ENCODE assay signal across 19 cellular contexts in the genomic region with DNA sequence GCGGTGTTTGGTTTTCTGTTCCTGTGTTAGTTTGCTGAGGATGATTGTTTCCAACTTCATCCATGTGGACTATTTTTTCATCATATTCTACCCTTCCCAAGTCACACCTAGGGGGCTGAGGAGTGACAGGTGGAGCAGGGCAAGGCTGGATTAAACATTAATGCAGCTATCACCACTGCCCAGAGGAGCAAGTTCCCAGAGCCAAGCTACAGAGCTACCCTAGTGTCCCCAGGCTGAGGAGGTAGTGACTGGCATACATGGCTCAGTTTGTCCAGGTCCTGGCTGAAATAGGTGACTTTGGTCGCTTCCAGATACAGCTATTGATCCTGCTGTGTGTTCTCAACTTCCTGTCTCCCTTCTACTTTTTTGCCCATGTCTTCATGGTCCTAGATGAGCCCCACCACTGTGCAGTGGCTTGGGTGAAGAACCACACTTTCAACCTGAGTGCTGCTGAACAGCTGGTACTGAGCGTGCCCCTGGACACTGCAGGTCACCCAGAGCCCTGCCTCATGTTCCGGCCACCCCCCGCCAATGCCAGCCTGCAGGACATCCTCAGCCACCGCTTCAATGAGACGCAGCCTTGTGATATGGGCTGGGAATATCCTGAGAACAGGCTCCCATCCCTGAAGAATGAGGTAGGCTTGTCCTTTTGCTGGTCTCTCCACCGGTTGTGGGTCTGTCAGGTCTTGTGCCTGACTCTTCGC. TPM values are rescaled to one million over a fixed set of nuclear protein-coding genes. Genes with fewer than 3 reads are reported as not detected.
"Had no signal": no experiment of that assay in that cellular context is flagged by ENCODE, and none has a peak within 500 bp of the region (broad histone marks: within the 10 kb centered on the region; RNA-seq: fewer than 3 reads in every experiment).

A gene with protein sequence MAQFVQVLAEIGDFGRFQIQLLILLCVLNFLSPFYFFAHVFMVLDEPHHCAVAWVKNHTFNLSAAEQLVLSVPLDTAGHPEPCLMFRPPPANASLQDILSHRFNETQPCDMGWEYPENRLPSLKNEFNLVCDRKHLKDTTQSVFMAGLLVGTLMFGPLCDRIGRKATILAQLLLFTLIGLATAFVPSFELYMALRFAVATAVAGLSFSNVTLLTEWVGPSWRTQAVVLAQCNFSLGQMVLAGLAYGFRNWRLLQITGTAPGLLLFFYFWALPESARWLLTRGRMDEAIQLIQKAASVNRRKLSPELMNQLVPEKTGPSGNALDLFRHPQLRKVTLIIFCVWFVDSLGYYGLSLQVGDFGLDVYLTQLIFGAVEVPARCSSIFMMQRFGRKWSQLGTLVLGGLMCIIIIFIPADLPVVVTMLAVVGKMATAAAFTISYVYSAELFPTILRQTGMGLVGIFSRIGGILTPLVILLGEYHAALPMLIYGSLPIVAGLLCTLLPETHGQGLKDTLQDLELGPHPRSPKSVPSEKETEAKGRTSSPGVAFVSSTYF (plus strand): TSS at position 209 of the 704 bp plus-strand sequence. CDS start 49 bp downstream, at position 258.

- H3K9me3 Mint-ChIP-seq: activated CD4-positive, alpha-beta T cell treated with anti-CD3 and anti-CD28 coated beads, Interleukin-2, amount 10 ng/mL, durations not matched to agents 24 days and 14 days; activated naive CD4-positive, alpha-beta T cell treated with anti-CD3 and anti-CD28 coated beads, Interleukin-2, amount 50 U/mL, for 24 hours; activated T-cell treated with anti-CD3 and anti-CD28 coated beads, Interleukin-2, amount 50 U/mL, for 24 hours; dendritic cell treated with granulocyte-macrophage colony-stimulating factor and Interleukin-4, amounts not matched to agents 40 ng/mL and 50 ng/mL, for 4 days; neural progenitor cell; stimulated activated naive B cell treated with anti-CD40 and anti-IgM and Interleukin-4, amounts not matched to agents 10 μg/mL and 1 μg/mL and 100 μg/mL, for 72 hours; T-cell had no signal

- H3K27me3 Mint-ChIP-seq: activated CD4-positive, alpha-beta T cell treated with anti-CD3 and anti-CD28 coated beads, Interleukin-2, amount 10 ng/mL, durations not matched to agents 24 days and 14 days; activated naive CD4-positive, alpha-beta T cell treated with anti-CD3 and anti-CD28 coated beads, Interleukin-2, amount 50 U/mL, for 24 hours; activated T-cell treated with anti-CD3 and anti-CD28 coated beads, Interleukin-2, amount 50 U/mL, for 24 hours; dendritic cell treated with granulocyte-macrophage colony-stimulating factor and Interleukin-4, amounts not matched to agents 40 ng/mL and 50 ng/mL, for 4 days; stimulated activated naive B cell treated with anti-CD40 and anti-IgM and Interleukin-4, amounts not matched to agents 10 μg/mL and 1 μg/mL and 100 μg/mL, for 72 hours; T-cell had no signal

- H3K36me3 ChIP-seq: breast epithelium, left lung, neural progenitor cell, pancreas, thoracic aorta had no signal

- H3K27ac ChIP-seq: breast epithelium, hepatocyte, left lung, neural progenitor cell, pancreas, thoracic aorta had no signal

- H3K27ac Mint-ChIP-seq: activated CD4-positive, alpha-beta T cell treated with anti-CD3 and anti-CD28 coated beads, Interleukin-2, amount 10 ng/mL, durations not matched to agents 24 days and 14 days; activated CD8-positive, alpha-beta T cell treated with anti-CD3 and anti-CD28 coated beads, Interleukin-2, amount 10 ng/mL, durations not matched to agents 7 days and 5 days; activated naive CD4-positive, alpha-beta T cell treated with anti-CD3 and anti-CD28 coated beads, Interleukin-2, amount 50 U/mL, for 24 hours; activated T-cell treated with anti-CD3 and anti-CD28 coated beads, Interleukin-2, amount 50 U/mL, for 24 hours; dendritic cell treated with granulocyte-macrophage colony-stimulating factor and Interleukin-4, amounts not matched to agents 40 ng/mL and 50 ng/mL, for 4 days; neural progenitor cell; stimulated activated naive B cell treated with anti-CD40 and anti-IgM and Interleukin-4, amounts not matched to agents 10 μg/mL and 1 μg/mL and 100 μg/mL, for 72 hours had no signal

- H3K9me3 ChIP-seq: breast epithelium, left lung, pancreas, thoracic aorta had no signal

- H3K4me3 Mint-ChIP-seq: activated CD4-positive, alpha-beta T cell treated with anti-CD3 and anti-CD28 coated beads, Interleukin-2, amount 10 ng/mL, durations not matched to agents 24 days and 14 days; activated CD8-positive, alpha-beta T cell treated with anti-CD3 and anti-CD28 coated beads, Interleukin-2, amount 10 ng/mL, durations not matched to agents 7 days and 5 days; activated naive CD4-positive, alpha-beta T cell treated with anti-CD3 and anti-CD28 coated beads, Interleukin-2, amount 50 U/mL, for 24 hours; activated T-cell treated with anti-CD3 and anti-CD28 coated beads, Interleukin-2, amount 50 U/mL, for 24 hours; dendritic cell treated with granulocyte-macrophage colony-stimulating factor and Interleukin-4, amounts not matched to agents 40 ng/mL and 50 ng/mL, for 4 days; neural progenitor cell; stimulated activated naive B cell treated with anti-CD40 and anti-IgM and Interleukin-4, amounts not matched to agents 10 μg/mL and 1 μg/mL and 100 μg/mL, for 72 hours; T-cell had no signal

- H3K4me3 ChIP-seq: breast epithelium, hepatocyte, left lung, neural progenitor cell, pancreas, thoracic aorta had no signal

- ATAC-seq: activated CD8-positive, alpha-beta T cell treated with anti-CD3 and anti-CD28 coated beads, Interleukin-2, amount 10 ng/mL, durations not matched to agents 7 days and 5 days; left lung; SK-N-SH treated with all-trans-retinoic acid at 6 μM for 48 hours; stimulated activated naive B cell treated with anti-CD40 and anti-IgM and Interleukin-4, amounts not matched to agents 10 μg/mL and 1 μg/mL and 100 μg/mL, for 72 hours; T-cell had no signal

- DNase-seq: activated CD4-positive, alpha-beta T cell treated with anti-CD3 and anti-CD28 coated beads, Interleukin-2, amount 10 ng/mL, durations not matched to agents 24 days and 14 days; activated CD8-positive, alpha-beta T cell treated with anti-CD3 and anti-CD28 coated beads, Interleukin-2, amount 10 ng/mL, durations not matched to agents 7 days and 5 days; activated effector memory CD4-positive, alpha-beta T cell treated with Interleukin-2 at 50 U/mL for 16 hours; activated T-cell treated with anti-CD3 and anti-CD28 coated beads, Interleukin-2, amount 50 U/mL, for 24 hours; effector memory CD4-positive, alpha-beta T cell; mammary epithelial cell; pancreas; stimulated activated naive B cell treated with anti-CD40 and anti-IgM and Interleukin-4, amounts not matched to agents 10 μg/mL and 1 μg/mL and 100 μg/mL, for 72 hours; T-cell; T-helper 9 cell had no signal

- H3K4me1 ChIP-seq: breast epithelium, pancreas had no signal

- H3K27me3 ChIP-seq: breast epithelium, hepatocyte, left lung, neural progenitor cell, pancreas had no signal

RNA-seq across cellular contexts. Expression of the gene that starts here (rescaled TPM):
- total RNA-seq: glomerular endothelial cell had no signal
- polyA plus RNA-seq: hepatocyte had no signal
